10 cellular contexts compared by ENCODE assay signal in the genomic region with DNA sequence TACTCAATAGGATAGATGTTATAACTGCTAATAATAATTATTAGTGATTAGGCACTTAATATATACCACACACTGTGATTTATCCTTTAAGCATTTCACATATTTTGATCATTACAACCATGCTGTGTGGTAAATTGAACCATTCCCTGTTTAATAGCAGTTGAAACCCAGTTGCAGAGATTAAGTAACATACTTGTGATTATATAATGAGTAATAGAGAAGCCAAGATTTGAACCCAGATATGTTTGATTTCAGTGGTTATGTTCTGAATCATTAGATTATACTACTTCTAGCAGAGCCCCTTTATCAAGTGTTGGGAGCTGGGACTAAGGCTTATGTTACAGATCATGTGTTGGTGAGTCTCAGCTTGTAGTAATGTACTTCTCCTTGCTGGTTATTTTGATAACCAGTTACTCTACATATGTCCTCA. TPM values are rescaled to one million over a fixed set of nuclear protein-coding genes. Genes with fewer than 3 reads are reported as not detected.
DNase-seq lines count a peak whose midpoint lies in the region; ATAC-seq, FAIRE-seq and TF ChIP-seq lines count a peak whose summit lies in the region.
"Had no signal": no experiment of that assay in that cellular context is flagged by ENCODE, and none has a peak within 500 bp of the region (broad histone marks: within the 10 kb centered on the region; RNA-seq: fewer than 3 reads in every experiment).

No MANE protein-coding gene starts in this region.

- no peaks in the 10 kb centered on the region for H3K9me3 Mint-ChIP-seq in astrocyte (ENCODE audit: unreplicated experiment)
- no peaks in the 10 kb centered on the region for H3K9me3 Mint-ChIP-seq in immature natural killer cell

- H3K79me2 ChIP-seq in astrocyte (ENCODE audit: insufficient read depth, low read length): no peaks in the 10 kb centered on the region

- no peak overlapping the region for H2AFZ ChIP-seq in astrocyte (ENCODE audit: low read depth, low read length)

- peak; percentile 58 for FAIRE-seq in H54 (lab: Jason Lieb, UNC)
- no peak for FAIRE-seq in astrocyte (lab: Jason Lieb, UNC)

- intact Hi-C loops in tibial artery (cut with DNase I; ENCODE audit: low total_unique reads): no loop called here

- TF ChIP-seq CTCF in AG10803 (conservative IDR thresholded peaks at IDR 0.05; ENCODE audit: low read length) (no peak), astrocyte (IDR thresholded peaks at IDR 0.05; ENCODE audit: insufficient read depth, low read depth, low read length) (no peak), tibial artery (IDR thresholded peaks at IDR 0.05) (no peak)

- peaks cover 26% of the 10 kb centered on the region for H3K4me1 ChIP-seq in astrocyte (ENCODE audit: insufficient read depth, low read length)
- H3K4me1 ChIP-seq in tibial artery: peaks cover 0 to 9% (median 4%) of the 10 kb centered on the region in 4 donors

- DNase-seq in AG10803 (ENCODE audit: low read depth): peak; percentile 30
- peak; percentile 9 for DNase-seq in H54 (ENCODE audit: insufficient read length, low spot score)
- peak; percentile 85 for DNase-seq in astrocyte (ENCODE audit: low read depth)
- no peak for DNase-seq in immature natural killer cell
- DNase-seq in tibial artery: no peak
- DNase-seq in hepatic stellate cell (ENCODE audit: low spot score): no peak
- DNase-seq: left ventricle myocardium superior had no signal

- H3K27me3 Mint-ChIP-seq in astrocyte (ENCODE audit: low read depth, unreplicated experiment) (no peaks in the 10 kb centered on the region), immature natural killer cell (ENCODE audit: low read depth in 3 of 3) (no peaks in the 10 kb centered on the region)

- peaks cover 10% of the 10 kb centered on the region for H3K36me3 Mint-ChIP-seq in astrocyte (ENCODE audit: low read depth, unreplicated experiment)
- H3K36me3 Mint-ChIP-seq in immature natural killer cell: peaks cover 4 to 20% (median 20%) of the 10 kb centered on the region in 3 donors

- H3K4me3 ChIP-seq in AG10803 (ENCODE audit: low read length) (no peak overlapping the region), astrocyte (ENCODE audit: insufficient read depth, low read depth, low read length) (no peak overlapping the region), tibial artery (no peak overlapping the region)
- H3K4me3 ChIP-seq: gastrocnemius medialis had no signal

- peak overlapping the region; percentile 42 for H3K4me2 ChIP-seq in astrocyte (ENCODE audit: low read length)

- no peak for TF ChIP-seq POLR2A in H54 (IDR thresholded peaks at IDR 0.05; ENCODE audit: low read depth, low read length)

- peak overlapping the region; percentile 38 for H3K9ac ChIP-seq in astrocyte (ENCODE audit: low read length)

- ATAC-seq in GM19351 (IDR thresholded peaks at IDR 0.05; ENCODE audit: unreplicated experiment) (no peak), HG02938 (IDR thresholded peaks at IDR 0.05; ENCODE audit: unreplicated experiment) (no peak)

- peaks cover 13% of the 10 kb centered on the region for H4K20me1 ChIP-seq in astrocyte (ENCODE audit: insufficient read depth, low read length)

- no peaks in the 10 kb centered on the region for H3K9me3 ChIP-seq in astrocyte (ENCODE audit: insufficient read depth, low read depth, low read length)
- H3K9me3 ChIP-seq in tibial artery: no peaks in the 10 kb centered on the region
- H3K9me3 ChIP-seq: gastrocnemius medialis had no signal

- no peak overlapping the region for H3K27ac Mint-ChIP-seq in astrocyte (ENCODE audit: unreplicated experiment)
- H3K27ac Mint-ChIP-seq in immature natural killer cell: peak overlapping the region in 5 of 6 donors; percentile 9 to 84 (median 77)

- H3K4me3 Mint-ChIP-seq in astrocyte (ENCODE audit: unreplicated experiment): no peak overlapping the region
- H3K4me3 Mint-ChIP-seq in immature natural killer cell: no peak overlapping the region

- H3K36me3 ChIP-seq in astrocyte (ENCODE audit: insufficient read depth, low read length): no peaks in the 10 kb centered on the region
- H3K36me3 ChIP-seq in tibial artery: peaks cover 5 to 29% (median 15%) of the 10 kb centered on the region in 3 donors

- no peaks in the 10 kb centered on the region for H3K27me3 ChIP-seq in astrocyte (ENCODE audit: insufficient read depth, low read length)
- no peaks in the 10 kb centered on the region for H3K27me3 ChIP-seq in tibial artery
- H3K27me3 ChIP-seq: gastrocnemius medialis had no signal

- peak overlapping the region; percentile 51 for H3K27ac ChIP-seq in astrocyte (ENCODE audit: low read depth, low read length)
- H3K27ac ChIP-seq in tibial artery: no peak overlapping the region
- H3K27ac ChIP-seq: gastrocnemius medialis had no signal

- peaks cover 24% of the 10 kb centered on the region for H3K4me1 Mint-ChIP-seq in astrocyte (ENCODE audit: low read depth, unreplicated experiment)
- H3K4me1 Mint-ChIP-seq in immature natural killer cell: peaks cover 48 to 74% of the 10 kb centered on the region in 2 donors

RNA-seq across cellular contexts. Expression of a gene that starts 44.1 kb away (rescaled TPM):
- 32.9 and 41.4 TPM in 2 replicates for total RNA-seq in astrocyte
- polyA plus RNA-seq in immature natural killer cell: 100 to 1,000 TPM; 122 to 256 (median 133) TPM

RNA-seq across cellular contexts. Expression of a gene that starts 50.2 kb away (rescaled TPM):
- 36.9 and 45.8 TPM in 2 replicates for total RNA-seq in astrocyte
- 10 to 100 TPM; 13.4 to 30.0 (median 24.8) TPM for polyA plus RNA-seq in immature natural killer cell

Comparison
In these comparisons a context has a peak if more than half of its experiments do, and no peak if none do; other contexts are left out.
1. DNase-seq: peak in AG10803 (single experiment), H54 (single experiment) and astrocyte (single experiment); none in immature natural killer cell (0 of 3), tibial artery (0 of 2) and hepatic stellate cell (single experiment).